Comparison of ENCODE assay signal across 10 cellular contexts in genomic region chr21:37565530-37566223, GRCh38.
DNase-seq lines count a peak whose midpoint lies in the region; FAIRE-seq and TF ChIP-seq lines count a peak whose summit lies in the region.
"Had no signal": no experiment of that assay in that cellular context is flagged by ENCODE, and none has a peak within 500 bp of the region (broad histone marks: within the 10 kb centered on the region; RNA-seq: fewer than 3 reads in every experiment).

No MANE protein-coding gene starts in this region.

- DNase-seq in SIG-M5 treated with dmso at 0.1 percent for 504 hours (lab: John Stamatoyannopoulos, UW; ENCODE audit: unreplicated experiment) (peak; percentile 24), SIG-M5 (lab: John Stamatoyannopoulos, UW) (no peak), Kasumi-1 (lab: John Stamatoyannopoulos, UW) (peak; percentile 64 to 78), astrocyte (ENCODE audit: low read depth) (peak; percentile 18), osteoblast (ENCODE audit: insufficient read length, low spot score, missing footprints) (no peak), vagina (ENCODE audit: extremely low spot score in 2 of 2) (no peak), D341Med (ENCODE audit: low spot score) (no peak), NCI-H446 (lab: John Stamatoyannopoulos, UW) (no peak)

- H3K4me1 Mint-ChIP-seq in astrocyte (ENCODE audit: low read depth, unreplicated experiment) = peaks cover 26% of the 10 kb centered on the region

- TF ChIP-seq CTCF in astrocyte (IDR thresholded peaks at IDR 0.05; ENCODE audit: insufficient read depth, low read depth, low read length) (no peak), osteoblast (IDR thresholded peaks at IDR 0.05; ENCODE audit: extremely low read depth, low read depth, low read length) (peak; percentile 12), vagina (IDR thresholded peaks at IDR 0.05) (no peak)

- peaks cover 11% of the 10 kb centered on the region for H3K9me3 Mint-ChIP-seq in astrocyte (ENCODE audit: unreplicated experiment)
- H3K9me3 Mint-ChIP-seq: mesothelial cell of epicardium had no signal

- H3K27ac Mint-ChIP-seq in astrocyte (ENCODE audit: unreplicated experiment) = peak overlapping the region; percentile 94
- H3K27ac Mint-ChIP-seq: mesothelial cell of epicardium had no signal

- H3K79me2 ChIP-seq in astrocyte (ENCODE audit: insufficient read depth, low read length) = no peaks in the 10 kb centered on the region
- H3K79me2 ChIP-seq in osteoblast (ENCODE audit: insufficient read depth, low read length) = no peaks in the 10 kb centered on the region

- H3K4me3 Mint-ChIP-seq in astrocyte (ENCODE audit: unreplicated experiment) = no peak overlapping the region
- H3K4me3 Mint-ChIP-seq: mesothelial cell of epicardium had no signal

- peaks cover 1% of the 10 kb centered on the region for H3K36me3 Mint-ChIP-seq in astrocyte (ENCODE audit: low read depth, unreplicated experiment)
- H3K36me3 Mint-ChIP-seq: mesothelial cell of epicardium had no signal

- H4K20me1 ChIP-seq in astrocyte (ENCODE audit: insufficient read depth, low read length) = no peaks in the 10 kb centered on the region
- H4K20me1 ChIP-seq in osteoblast (ENCODE audit: insufficient read depth, low read length) = no peaks in the 10 kb centered on the region

- peaks cover under 1% of the 10 kb centered on the region for H3K27me3 Mint-ChIP-seq in astrocyte (ENCODE audit: low read depth, unreplicated experiment)

- intact Hi-C loops in vagina (cut with DNase I) = loop anchor here (10.0 kb wide), 2 partner anchors 201 to 301 kb away; partner anchors contain the start of genes DYRK1A and VPS26C

- peaks cover 5% of the 10 kb centered on the region for H3K9me3 ChIP-seq in astrocyte (ENCODE audit: insufficient read depth, low read depth, low read length)
- no peaks in the 10 kb centered on the region for H3K9me3 ChIP-seq in osteoblast (ENCODE audit: low read depth, low read length)
- no peaks in the 10 kb centered on the region for H3K9me3 ChIP-seq in vagina

- H3K36me3 ChIP-seq in astrocyte (ENCODE audit: insufficient read depth, low read length) = no peaks in the 10 kb centered on the region
- no peaks in the 10 kb centered on the region for H3K36me3 ChIP-seq in osteoblast (ENCODE audit: insufficient read depth, low read length)
- no peaks in the 10 kb centered on the region for H3K36me3 ChIP-seq in vagina

- H3K27me3 ChIP-seq in astrocyte (ENCODE audit: insufficient read depth, low read length) (no peaks in the 10 kb centered on the region), osteoblast (ENCODE audit: insufficient read depth, low read length) (peaks cover 6% of the 10 kb centered on the region), vagina (no peaks in the 10 kb centered on the region)

- FAIRE-seq in astrocyte (lab: Jason Lieb, UNC) = no peak
- FAIRE-seq: colon had no signal

- H3K4me2 ChIP-seq in astrocyte (ENCODE audit: low read length) (peak overlapping the region; percentile 52), osteoblast (ENCODE audit: insufficient read depth, low read length) (peak overlapping the region; percentile 99)

- TF ChIP-seq POLR2A in vagina (IDR thresholded peaks at IDR 0.05) = no peak

- H2AFZ ChIP-seq in astrocyte (ENCODE audit: low read depth, low read length) = no peak overlapping the region
- peak overlapping the region; percentile 36 for H2AFZ ChIP-seq in osteoblast (ENCODE audit: low read length)

- H3K27ac ChIP-seq in astrocyte (ENCODE audit: low read depth, low read length) (no peak overlapping the region), osteoblast (ENCODE audit: low read depth, low read length) (peak overlapping the region; percentile 99), vagina (no peak overlapping the region)

- peaks cover 19% of the 10 kb centered on the region for H3K4me1 ChIP-seq in astrocyte (ENCODE audit: insufficient read depth, low read length)
- peaks cover 19% of the 10 kb centered on the region for H3K4me1 ChIP-seq in osteoblast (ENCODE audit: insufficient read depth, low read length)
- peaks cover 14% of the 10 kb centered on the region for H3K4me1 ChIP-seq in vagina

- no peak overlapping the region for H3K4me3 ChIP-seq in astrocyte (ENCODE audit: insufficient read depth, low read depth, low read length)
- H3K4me3 ChIP-seq in osteoblast (ENCODE audit: insufficient read depth, low read length) = peak overlapping the region; percentile 59
- H3K4me3 ChIP-seq in vagina = peak overlapping the region in 1 of 2 donors; percentile 16

- no peak overlapping the region for H3K9ac ChIP-seq in astrocyte (ENCODE audit: low read length)

Comparison
In these comparisons a context has a peak if more than half of its experiments do, and no peak if none do; other contexts are left out.
1. DNase-seq: peak in SIG-M5 treated with dmso at 0.1 percent for 504 hours (single experiment), Kasumi-1 (2 of 2) and astrocyte (single experiment); none in SIG-M5 (single experiment), osteoblast (single experiment), vagina (0 of 2), D341Med (single experiment) and NCI-H446 (0 of 2).